22 cellular contexts compared by ENCODE assay signal in genomic region chr20:61822396-61822795, GRCh38.
DNase-seq lines count a peak whose midpoint lies in the region; ATAC-seq, FAIRE-seq and TF ChIP-seq lines count a peak whose summit lies in the region.
"Had no signal": no experiment of that assay in that cellular context is flagged by ENCODE, and none has a peak within 500 bp of the region (broad histone marks: within the 10 kb centered on the region; RNA-seq: fewer than 3 reads in every experiment).

No MANE protein-coding gene starts in this region.

- ATAC-seq in Right ventricle myocardium superior (ENCODE audit: poor library complexity) (no peak), heart right ventricle (no peak), lower lobe of right lung (no peak), body of pancreas (no peak)
- ATAC-seq: A549, GM23338, HCT116 had no signal

- H3K23me2 ChIP-seq in H1 (ENCODE audit: low read depth, low read length) = peaks cover 4% of the 10 kb centered on the region

- intact Hi-C loops in Right ventricle myocardium superior (cut with DNase I) (no loop called here), heart right ventricle (cut with DNase I) (loop anchor here in 2 of 10 donors (5.0 to 10.0 kb wide), 2 partner anchors 58 to 260 kb away; no protein-coding TSS in a partner anchor), lower lobe of right lung (cut with DNase I) (no loop called here), body of pancreas (cut with DNase I) (no loop called here)

- peaks cover 0 to 23% (median 5%) of the 10 kb centered on the region in 7 donors for H3K27me3 ChIP-seq in heart right ventricle
- peaks cover 0 to 3% (median 1%) of the 10 kb centered on the region in 4 experiments; a peak in 1 of 7 replicates for H3K27me3 ChIP-seq in H1 (replicated peaks in 1 of 4; ENCODE audit: control insufficient read depth in 3 of 4, extremely low read depth in 1 of 4, insufficient read depth in 3 of 4, low read length in 3 of 4)
- peaks cover 4% of the 10 kb centered on the region for H3K27me3 ChIP-seq in lower lobe of right lung (ENCODE audit: low read depth)
- no peaks in the 10 kb centered on the region for H3K27me3 ChIP-seq in body of pancreas

- no peaks in the 10 kb centered on the region; the same call in 1 of the 2 replicates for H3K79me1 ChIP-seq in H1 (ENCODE audit: low read depth, low read length)

- no peak for FAIRE-seq in H1 (lab: Jason Lieb, UNC)
- FAIRE-seq: A549, D721Med, GM12892, GM18507 had no signal

- H3K9me3 ChIP-seq in heart right ventricle (peaks cover 0 to 9% (median 0%) of the 10 kb centered on the region in 11 donors), H1 (ENCODE audit: insufficient read depth in 2 of 2, low read depth in 1 of 2, low read length in 1 of 2) (peaks cover 0 to 2% of the 10 kb centered on the region in 2 experiments; a peak in 2 of 4 replicates), lower lobe of right lung (no peaks in the 10 kb centered on the region), body of pancreas (no peaks in the 10 kb centered on the region)
- H3K9me3 ChIP-seq: A549 had no signal

- CTCF ChIA-PET in H1 (lab: Charles Lee; ENCODE audit: partially characterized antibody) = no interaction called here
- CTCF ChIA-PET in RWPE1 (lab: Yijun Ruan, JAX) = no interaction called here

- H2BK15ac ChIP-seq in H1 (ENCODE audit: low read length) = no peak overlapping the region

- H2BK20ac ChIP-seq in H1 (ENCODE audit: low read length) = no peak overlapping the region

- H3K56ac ChIP-seq in H1 (replicated peaks; ENCODE audit: insufficient read length, low read depth, low read length) = no peak overlapping the region

- H3K4me3 ChIP-seq in heart right ventricle (no peak overlapping the region), H1 (ENCODE audit: extremely low read depth in 1 of 4, insufficient read depth in 2 of 4, low read depth in 3 of 4, low read length in 4 of 4) (no peak overlapping the region), lower lobe of right lung (no peak overlapping the region), body of pancreas (no peak overlapping the region)
- H3K4me3 ChIP-seq: A549, GM23338 had no signal

- H3K23ac ChIP-seq in H1 (ENCODE audit: insufficient read length) = no peak overlapping the region

- H4K20me1 ChIP-seq in H1 (replicated peaks in 1 of 2; ENCODE audit: control insufficient read depth in 1 of 2, insufficient read depth in 2 of 2, low read length in 2 of 2) = no peaks in the 10 kb centered on the region

- no peak overlapping the region for H4K5ac ChIP-seq in H1 (ENCODE audit: insufficient read length, low read depth, low read length)

- H2BK12ac ChIP-seq in H1 (ENCODE audit: low read depth, low read length) = no peak overlapping the region

- H2BK5ac ChIP-seq in H1 (ENCODE audit: low read depth, low read length) = no peak overlapping the region

- H4K8ac ChIP-seq in H1 (ENCODE audit: extremely low read depth, insufficient read depth, low read length) = peak overlapping the region; percentile 16; the same call in 1 of the 2 replicates

- no peak overlapping the region for H4K91ac ChIP-seq in H1 (replicated peaks; ENCODE audit: insufficient read length, low read length)

- H3K18ac ChIP-seq in H1 (ENCODE audit: extremely low read depth, low read length) = no peak overlapping the region

- H3K4me2 ChIP-seq in H1 (ENCODE audit: insufficient read depth in 1 of 2, low read depth in 2 of 2, low read length in 2 of 2) = no peak overlapping the region
- H3K4me2 ChIP-seq: A549, GM23338 had no signal

- H3K4me1 ChIP-seq in heart right ventricle = no peaks in the 10 kb centered on the region
- peaks cover 0 to 3% (median 0%) of the 10 kb centered on the region in 4 experiments; a peak in 1 of 7 replicates for H3K4me1 ChIP-seq in H1 (replicated peaks in 1 of 4; ENCODE audit: control insufficient read depth in 3 of 4, insufficient read depth in 4 of 4, low read length in 3 of 4)
- H3K4me1 ChIP-seq in lower lobe of right lung = no peaks in the 10 kb centered on the region
- no peaks in the 10 kb centered on the region for H3K4me1 ChIP-seq in body of pancreas
- H3K4me1 ChIP-seq: A549, Caco-2 had no signal

- TF ChIP-seq POLR2A in H1 (IDR thresholded peaks at IDR 0.05; ENCODE audit: control extremely low read depth in 1 of 2, low read depth in 2 of 2, low read length in 2 of 2) = no peak
- no peak for TF ChIP-seq POLR2A in body of pancreas (IDR thresholded peaks at IDR 0.05)

- no peak overlapping the region for H3K4ac ChIP-seq in H1 (replicated peaks; ENCODE audit: insufficient read length, low read depth, low read length)

- DNase-seq in Right ventricle myocardium superior (peak; percentile 34), heart right ventricle (no peak), H1 (ENCODE audit: low read depth in 1 of 2, low spot score in 2 of 2) (no peak), lower lobe of right lung (peak; percentile 25), body of pancreas (no peak), RWPE1 (ENCODE audit: low spot score) (no peak)
- no peak for DNase-seq in activated CD4-positive, CD25-positive, alpha-beta regulatory T cell treated with anti-CD3 and anti-CD28 coated beads, Interleukin-2, amount 50 U/mL, for 72 hours
- DNase-seq: AML-193; Caco-2; CD4-positive, alpha-beta T cell; DMS79; GDM1; H7; HFFc6 had no signal

- H3K79me2 ChIP-seq in H1 (ENCODE audit: control insufficient read depth in 1 of 2, insufficient read depth in 2 of 2, low read length in 2 of 2) = no peaks in the 10 kb centered on the region

- H2AK5ac ChIP-seq in H1 (ENCODE audit: low read depth, low read length) = no peak overlapping the region

- H2BK120ac ChIP-seq in H1 (replicated peaks; ENCODE audit: low read depth, low read length) = no peak overlapping the region

- no peak overlapping the region for H3K9ac ChIP-seq in H1 (replicated peaks in 1 of 4; ENCODE audit: extremely low read depth in 1 of 4, low read depth in 3 of 4, low read length in 3 of 4)

- no peak for TF ChIP-seq RAD21 in H1 (IDR thresholded peaks at IDR 0.05 in 1 of 2, conservative IDR thresholded peaks at IDR 0.05 in 1 of 2; ENCODE audit: low read depth in 2 of 2, low read length in 2 of 2)

- TF ChIP-seq EP300 in H1 (IDR thresholded peaks at IDR 0.05; ENCODE audit: borderline replicate concordance in 1 of 2, low read depth in 2 of 2, low read length in 2 of 2) = no peak

- no peak overlapping the region for H3K27ac ChIP-seq in heart right ventricle
- H3K27ac ChIP-seq in H1 (ENCODE audit: low read depth, low read length) = no peak overlapping the region
- H3K27ac ChIP-seq in lower lobe of right lung = no peak overlapping the region
- no peak overlapping the region for H3K27ac ChIP-seq in body of pancreas
- H3K27ac ChIP-seq in RWPE1 = no peak overlapping the region
- H3K27ac ChIP-seq: 22Rv1, A549, C4-2B had no signal

- 86 to 92% methylated on average over 12 of the region's 12 CpGs for WGBS in heart right ventricle, 2 donors
- 93% methylated on average over 12 of the region's 12 CpGs; no CpG with 5 or more reads in 1 of the 2 experiments for WGBS in H1 (ENCODE audit: extremely low coverage in 1 of 2, insufficient coverage in 1 of 2, insufficient read length in 1 of 2, insufficient replicate concordance in 2 of 2, low coverage in 1 of 2, low lambda C conversion rate in 2 of 2, missing lambda C conversion rate in 1 of 2), 2 experiments
- 78 to 83% methylated on average over 8 to 12 of the region's 12 CpGs for WGBS in body of pancreas, 2 donors

- H3K36me3 ChIP-seq in heart right ventricle (no peaks in the 10 kb centered on the region), H1 (ENCODE audit: control insufficient read depth in 2 of 4, insufficient read depth in 4 of 4, low read length in 3 of 4) (no peaks in the 10 kb centered on the region), lower lobe of right lung (no peaks in the 10 kb centered on the region), body of pancreas (replicated peaks in 1 of 2; ENCODE audit: insufficient read depth in 1 of 2, low read depth in 2 of 2) (no peaks in the 10 kb centered on the region)

- TF ChIP-seq CTCF in heart right ventricle (IDR thresholded peaks at IDR 0.05) (no peak), H1 (IDR thresholded peaks at IDR 0.05; ENCODE audit: control extremely low read depth in 1 of 3, insufficient read depth in 1 of 3, low read depth in 1 of 3, low read length in 3 of 3) (no peak), lower lobe of right lung (IDR thresholded peaks at IDR 0.05) (no peak), body of pancreas (IDR thresholded peaks at IDR 0.05) (no peak), RWPE1 (conservative IDR thresholded peaks at IDR 0.05; ENCODE audit: low read depth) (no peak)

- no peak overlapping the region for H2AFZ ChIP-seq in H1 (ENCODE audit: low read length)
- H2AFZ ChIP-seq: GM23338 had no signal

- H3K14ac ChIP-seq in H1 (ENCODE audit: insufficient read length) = no peak overlapping the region

- POLR2A ChIA-PET in H1 (lab: Charles Lee; ENCODE audit: partially characterized antibody) (no interaction called here), RWPE1 (lab: Yijun Ruan, JAX; ENCODE audit: low non-redundant PET) (no interaction called here)

TF ChIP-seq in H1, 55 proteins besides CTCF, POLR2A, EP300 and RAD21 (continues in another document):
- TF ChIP-seq CBX8 (IDR thresholded peaks at IDR 0.05; ENCODE audit: borderline replicate concordance, low read depth, low read length) = no peak
- TF ChIP-seq CBX5 (IDR thresholded peaks at IDR 0.05; ENCODE audit: low read depth, low read length) = no peak
- TF ChIP-seq KDM5A (IDR thresholded peaks at IDR 0.05; ENCODE audit: low read length) = no peak
- no peak for TF ChIP-seq SP2 (IDR thresholded peaks at IDR 0.05; ENCODE audit: low read length)
- no peak for TF ChIP-seq HDAC6 (IDR thresholded peaks at IDR 0.05; ENCODE audit: low read depth, low read length)
- no peak for TF ChIP-seq CHD2 (IDR thresholded peaks at IDR 0.05; ENCODE audit: low read length)
- no peak for TF ChIP-seq FOSL1 (IDR thresholded peaks at IDR 0.05; ENCODE audit: insufficient read depth, low read depth, low read length)
- TF ChIP-seq JUND (IDR thresholded peaks at IDR 0.05; ENCODE audit: low read length) = no peak
- TF ChIP-seq GABPA (IDR thresholded peaks at IDR 0.05; ENCODE audit: borderline replicate concordance, insufficient read depth, low read length) = no peak
- no peak for TF ChIP-seq SUZ12 (IDR thresholded peaks at IDR 0.05; ENCODE audit: low read length)
- TF ChIP-seq RNF2 (IDR thresholded peaks at IDR 0.05; ENCODE audit: borderline replicate concordance, low read depth, low read length, missing control alignments, poor library complexity, severe bottlenecking) = no peak
- TF ChIP-seq ASH2L (IDR thresholded peaks at IDR 0.05; ENCODE audit: low read length) = no peak
- no peak for TF ChIP-seq SP1 (IDR thresholded peaks at IDR 0.05; ENCODE audit: low read depth, low read length)

Comparison
In these comparisons a context has a peak if more than half of its experiments do, and no peak if none do; other contexts are left out.
1. DNase-seq: peak in Right ventricle myocardium superior (single experiment) and lower lobe of right lung (single experiment); none in heart right ventricle (0 of 2), H1 (0 of 2), body of pancreas (0 of 4), RWPE1 (single experiment) and activated CD4-positive, CD25-positive, alpha-beta regulatory T cell treated with anti-CD3 and anti-CD28 coated beads, Interleukin-2, amount 50 U/mL, for 72 hours (single experiment).